In the genomic region with DNA sequence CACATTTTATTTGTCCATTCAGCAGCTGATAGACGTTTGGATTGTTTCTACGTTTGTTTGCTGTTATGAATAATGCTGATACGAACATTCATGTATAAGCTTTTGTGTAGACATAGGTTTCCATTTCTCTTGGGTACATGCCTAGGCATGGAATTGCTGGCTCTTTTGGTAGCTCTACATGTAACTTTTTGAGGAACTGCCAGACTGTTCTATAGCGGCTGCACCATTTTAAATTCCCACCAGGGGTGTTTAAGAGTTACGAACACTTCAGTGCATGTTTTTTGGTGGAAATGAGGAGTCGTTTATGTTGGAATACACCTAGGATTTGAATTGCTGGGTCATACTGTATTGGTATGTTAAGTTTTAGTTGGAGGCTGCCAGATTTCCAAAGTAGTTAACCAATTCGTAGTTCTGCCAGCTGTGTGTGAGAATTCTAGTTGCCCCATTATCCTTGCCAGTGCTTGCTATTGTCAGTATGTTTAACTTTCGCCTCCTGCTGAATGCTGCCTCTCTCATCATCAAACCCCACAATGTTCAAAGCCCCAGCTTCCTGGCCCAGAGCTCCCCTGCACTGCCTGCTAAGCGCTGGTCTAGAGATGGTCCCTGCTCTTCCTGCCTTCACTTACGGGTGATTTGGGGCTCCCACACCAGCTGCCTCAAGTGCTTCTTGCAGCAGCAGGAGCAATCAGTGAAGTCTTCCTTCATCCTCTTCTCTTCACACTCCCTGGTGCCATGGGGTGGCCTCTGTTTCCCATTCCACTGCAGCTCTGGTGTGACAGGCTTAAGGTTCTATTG, we compare ENCODE assay signal across 12 cellular contexts.
A peak's percentile ranks its signal among the peaks of the same experiment; 100 is the strongest.
DNase-seq lines count a peak whose midpoint lies in the region; ATAC-seq and TF ChIP-seq lines count a peak whose summit lies in the region.
"Had no signal": no experiment of that assay in that cellular context is flagged by ENCODE, and none has a peak within 500 bp of the region (broad histone marks: within the 10 kb centered on the region; RNA-seq: fewer than 3 reads in every experiment).

No MANE protein-coding gene starts in this region.

- no peak for TF ChIP-seq EP300 in gastroesophageal sphincter (IDR thresholded peaks at IDR 0.05)

- H3K9me3 ChIP-seq in heart left ventricle (no peaks in the 10 kb centered on the region), gastroesophageal sphincter (no peaks in the 10 kb centered on the region), tibial artery (no peaks in the 10 kb centered on the region)
- H3K9me3 ChIP-seq: BLaER1 had no signal

- CTCF ChIA-PET in activated CD8-positive, alpha-beta T cell treated with anti-CD3 and anti-CD28 coated beads, Interleukin-2, amount 10 ng/mL, durations not matched to agents 7 days and 5 days (lab: Charles Lee): interaction anchor here (0.8 to 1.0 kb wide), 4 partner anchors 22 to 108 kb away, joined by 3 read pairs; no protein-coding TSS in a partner anchor

- DNase-seq in heart left ventricle: no peak
- no peak for DNase-seq in Right ventricle myocardium superior
- peak; percentile 40 for DNase-seq in activated CD8-positive, alpha-beta T cell treated with anti-CD3 and anti-CD28 coated beads, Interleukin-2, amount 10 ng/mL, durations not matched to agents 7 days and 5 days
- DNase-seq in tibial artery: no peak
- DNase-seq in T1000 (lab: John Stamatoyannopoulos, UW): no peak
- DNase-seq in mesothelial cell of epicardium (ENCODE audit: low spot score in 2 of 2, unreplicated experiment in 2 of 2): no peak
- DNase-seq in effector CD4-positive, alpha-beta T cell: no peak
- DNase-seq: amniotic stem cell, NCI-H1105 treated with DMSO at 0.1 percent for 48 hours, NCI-H69 had no signal

- no peak overlapping the region for H3K4me3 ChIP-seq in heart left ventricle
- no peak overlapping the region for H3K4me3 ChIP-seq in gastroesophageal sphincter
- H3K4me3 ChIP-seq in tibial artery: no peak overlapping the region
- H3K4me3 ChIP-seq: BLaER1 had no signal

- H3K27ac ChIP-seq in heart left ventricle (peak overlapping the region in 11 of 12 donors; percentile 28 to 99 (median 89)), gastroesophageal sphincter (peak overlapping the region; percentile 20 to 92 (median 87)), tibial artery (peak overlapping the region; percentile 78 to 80)
- H3K27ac ChIP-seq: BLaER1 had no signal

- H3K27me3 ChIP-seq in heart left ventricle (no peaks in the 10 kb centered on the region), gastroesophageal sphincter (no peaks in the 10 kb centered on the region), tibial artery (no peaks in the 10 kb centered on the region)
- H3K27me3 ChIP-seq: BLaER1 had no signal

- H3K36me3 Mint-ChIP-seq in activated CD8-positive, alpha-beta T cell treated with anti-CD3 and anti-CD28 coated beads, Interleukin-2, amount 10 ng/mL, durations not matched to agents 7 days and 5 days (ENCODE audit: low read depth): peaks cover 3% of the 10 kb centered on the region
- H3K36me3 Mint-ChIP-seq in mesothelial cell of epicardium: no peaks in the 10 kb centered on the region

- H3K9me3 Mint-ChIP-seq in activated CD8-positive, alpha-beta T cell treated with anti-CD3 and anti-CD28 coated beads, Interleukin-2, amount 10 ng/mL, durations not matched to agents 7 days and 5 days (ENCODE audit: insufficient read depth): no peaks in the 10 kb centered on the region
- H3K9me3 Mint-ChIP-seq in mesothelial cell of epicardium: no peaks in the 10 kb centered on the region

- no peak for ATAC-seq in heart left ventricle
- no peak for ATAC-seq in Right ventricle myocardium superior (ENCODE audit: poor library complexity)
- peak; percentile 47 for ATAC-seq in activated CD8-positive, alpha-beta T cell treated with anti-CD3 and anti-CD28 coated beads, Interleukin-2, amount 10 ng/mL, durations not matched to agents 7 days and 5 days
- no peak for ATAC-seq in gastroesophageal sphincter

- TF ChIP-seq CTCF in heart left ventricle (IDR thresholded peaks at IDR 0.05) (peak in 1 of 12 donors; percentile 5), gastroesophageal sphincter (IDR thresholded peaks at IDR 0.05) (peak in 1 of 4 experiments; percentile 19), tibial artery (IDR thresholded peaks at IDR 0.05) (peak in 1 of 2 experiments; percentile 12), mesothelial cell of epicardium (IDR thresholded peaks at IDR 0.05; ENCODE audit: unreplicated experiment) (no peak)

- H3K27me3 Mint-ChIP-seq in activated CD8-positive, alpha-beta T cell treated with anti-CD3 and anti-CD28 coated beads, Interleukin-2, amount 10 ng/mL, durations not matched to agents 7 days and 5 days (ENCODE audit: low read depth): peaks cover 1% of the 10 kb centered on the region
- H3K27me3 Mint-ChIP-seq in mesothelial cell of epicardium (ENCODE audit: low read depth): no peaks in the 10 kb centered on the region

- peaks cover 6 to 98% (median 75%) of the 10 kb centered on the region in 12 donors for H3K4me1 ChIP-seq in heart left ventricle
- peaks cover 27 to 100% (median 40%) of the 10 kb centered on the region in 3 donors for H3K4me1 ChIP-seq in gastroesophageal sphincter
- H3K4me1 ChIP-seq in tibial artery: peaks cover 13 to 93% (median 76%) of the 10 kb centered on the region in 4 donors
- H3K4me1 ChIP-seq: BLaER1 had no signal

- WGBS in heart left ventricle, 4 donors: 68 to 77% (median 71%) methylated on average over 10 of the region's 10 CpGs
- WGBS in gastroesophageal sphincter (ENCODE audit: low coverage in 1 of 2), 2 donors: 60 to 61% methylated on average over 8 to 9 of the region's 10 CpGs

- peaks cover 25% of the 10 kb centered on the region for H3K4me1 Mint-ChIP-seq in activated CD8-positive, alpha-beta T cell treated with anti-CD3 and anti-CD28 coated beads, Interleukin-2, amount 10 ng/mL, durations not matched to agents 7 days and 5 days (ENCODE audit: low read depth)
- peaks cover 45% of the 10 kb centered on the region for H3K4me1 Mint-ChIP-seq in mesothelial cell of epicardium

- no peak for TF ChIP-seq POLR2A in heart left ventricle (IDR thresholded peaks at IDR 0.05)
- no peak for TF ChIP-seq POLR2A in gastroesophageal sphincter (IDR thresholded peaks at IDR 0.05)

- POLR2A ChIA-PET in activated CD8-positive, alpha-beta T cell treated with anti-CD3 and anti-CD28 coated beads, Interleukin-2, amount 10 ng/mL, durations not matched to agents 7 days and 5 days (lab: Charles Lee): no interaction called here

- no peak overlapping the region for H3K4me3 Mint-ChIP-seq in activated CD8-positive, alpha-beta T cell treated with anti-CD3 and anti-CD28 coated beads, Interleukin-2, amount 10 ng/mL, durations not matched to agents 7 days and 5 days
- H3K4me3 Mint-ChIP-seq in mesothelial cell of epicardium: no peak overlapping the region

- H3K36me3 ChIP-seq in heart left ventricle: no peaks in the 10 kb centered on the region
- no peaks in the 10 kb centered on the region for H3K36me3 ChIP-seq in gastroesophageal sphincter
- H3K36me3 ChIP-seq in tibial artery: no peaks in the 10 kb centered on the region
- H3K36me3 ChIP-seq: BLaER1 had no signal

- no peak overlapping the region for H3K27ac Mint-ChIP-seq in activated CD8-positive, alpha-beta T cell treated with anti-CD3 and anti-CD28 coated beads, Interleukin-2, amount 10 ng/mL, durations not matched to agents 7 days and 5 days
- H3K27ac Mint-ChIP-seq in mesothelial cell of epicardium: no peak overlapping the region

- intact Hi-C loops in heart left ventricle (cut with DNase I): loop anchor here in 6 of 10 donors (5.0 to 10.0 kb wide), 5 partner anchors 40 to 153 kb away; a partner anchor contains a TSS
- intact Hi-C loops in Right ventricle myocardium superior (cut with DNase I): loop anchor here (5.0 to 10.0 kb wide), 2 partner anchors 80 to 87 kb away; a partner anchor contains a TSS
- intact Hi-C loops in tibial artery (cut with DNase I; ENCODE audit: low total_unique reads): no loop called here
